Comparison of ENCODE assay signal across 8 cellular contexts in genomic region chr3:14179114-14179465, GRCh38. TPM values are rescaled to one million over a fixed set of nuclear protein-coding genes. Genes with fewer than 3 reads are reported as not detected.
A peak's percentile ranks its signal among the peaks of the same experiment; 100 is the strongest.
DNase-seq lines count a peak whose midpoint lies in the region; ATAC-seq and TF ChIP-seq lines count a peak whose summit lies in the region.

No MANE protein-coding gene starts in this region.

- TF ChIP-seq CTCF in heart left ventricle (IDR thresholded peaks at IDR 0.05), result no peak
- no peak for TF ChIP-seq CTCF in MCF 10A (IDR thresholded peaks at IDR 0.05; ENCODE audit: unreplicated experiment)

- peaks cover 41% of the 10 kb centered on the region for H3K4me1 Mint-ChIP-seq in MCF 10A (ENCODE audit: insufficient read depth, unreplicated experiment)

- peak overlapping the region; percentile 70 for H3K4me2 ChIP-seq in mesenchymal stem cell (ENCODE audit: low read length, poor library complexity, severe bottlenecking)

- peak overlapping the region; percentile 100 for H3K27ac Mint-ChIP-seq in MCF 10A (ENCODE audit: low read depth, unreplicated experiment)

- H3K4me3 Mint-ChIP-seq in MCF 10A (ENCODE audit: unreplicated experiment), result peak overlapping the region; percentile 85

- no peak overlapping the region for H2BK15ac ChIP-seq in mesenchymal stem cell (ENCODE audit: low read depth, poor library complexity, severe bottlenecking)

- H3K36me3 ChIP-seq in heart left ventricle (peaks cover 0 to 33% (median 28%) of the 10 kb centered on the region in 9 donors), mesenchymal stem cell (ENCODE audit: control insufficient read depth in 1 of 2, insufficient read depth in 2 of 2, low read depth in 1 of 2, low read length in 2 of 2) (peaks cover 2 to 35% of the 10 kb centered on the region in 2 experiments), urinary bladder (ENCODE audit: insufficient read depth) (no peaks in the 10 kb centered on the region)

- TSS peak; percentile 72 for BruUV-seq in MCF 10A (replicated peaks; lab: Mats Ljungman, UMichigan)

- 5 to 9% (median 6%) methylated on average over 3 of the region's 3 CpGs for WGBS in heart left ventricle, 4 donors
- 0% methylated on average over 3 of the region's 3 CpGs for WGBS in mesenchymal stem cell
- 3% methylated on average over 3 of the region's 3 CpGs for WGBS in urinary bladder

- ATAC-seq in heart left ventricle (no peak), Right ventricle myocardium inferior (no peak), HG02763 (IDR thresholded peaks at IDR 0.05; ENCODE audit: unreplicated experiment) (no peak), HG03571 (IDR thresholded peaks at IDR 0.05; ENCODE audit: unreplicated experiment) (no peak)

- TF ChIP-seq POLR2A in heart left ventricle (IDR thresholded peaks at IDR 0.05), result no peak

- H2AFZ ChIP-seq in mesenchymal stem cell (ENCODE audit: low read depth, low read length), result peak overlapping the region; percentile 67

- H2AK5ac ChIP-seq in mesenchymal stem cell (ENCODE audit: low read length, severe bottlenecking), result no peak overlapping the region

- no peak for DNase-seq in heart left ventricle
- no peak for DNase-seq in Right ventricle myocardium inferior (ENCODE audit: missing footprints)
- no peak for DNase-seq in MCF 10A (ENCODE audit: unreplicated experiment)
- no peak for DNase-seq in mesenchymal stem cell
- DNase-seq in nucleus accumbens (lab: John Stamatoyannopoulos, UW), result no peak

- H3K9me3 ChIP-seq in heart left ventricle, result no peaks in the 10 kb centered on the region
- H3K9me3 ChIP-seq in mesenchymal stem cell (ENCODE audit: control insufficient read depth, low read length), result no peaks in the 10 kb centered on the region

- intact Hi-C loops in heart left ventricle (cut with DNase I) (loop anchor here in 8 of 10 donors (2.0 to 10.0 kb wide), 8 partner anchors 34 to 524 kb away; partner anchors contain the start of genes CHCHD4 (in 4 of the 8), TMEM43 (in 4 of the 8) and CCDC174 (in 3 of the 8)), Right ventricle myocardium inferior (cut with DNase I) (loop anchor here (10.0 kb wide), 1 partner anchor 284 kb away; no protein-coding TSS in a partner anchor), MCF 10A (cut with micrococcal nuclease) (loop anchor here (2.0 to 5.0 kb wide), 2 partner anchors 37 to 282 kb away; no protein-coding TSS in a partner anchor)

- H3K27ac ChIP-seq in heart left ventricle (peak overlapping the region in 11 of 12 donors; percentile 47 to 98 (median 91)), mesenchymal stem cell (ENCODE audit: low read length, poor library complexity, severe bottlenecking) (no peak overlapping the region), urinary bladder (ENCODE audit: low read depth) (peak overlapping the region; percentile 68)

- peaks cover 51% of the 10 kb centered on the region for H3K36me3 Mint-ChIP-seq in MCF 10A (ENCODE audit: insufficient read depth, unreplicated experiment)

- no peaks in the 10 kb centered on the region for H3K9me3 Mint-ChIP-seq in MCF 10A (ENCODE audit: unreplicated experiment)

- no peaks in the 10 kb centered on the region for H3K27me3 Mint-ChIP-seq in MCF 10A (ENCODE audit: insufficient read depth, unreplicated experiment)

- H3K27me3 ChIP-seq in heart left ventricle, result no peaks in the 10 kb centered on the region
- H3K27me3 ChIP-seq in mesenchymal stem cell (ENCODE audit: control insufficient read depth in 1 of 2, insufficient read depth in 1 of 2, low read length in 2 of 2), result no peaks in the 10 kb centered on the region

- H2BK12ac ChIP-seq in mesenchymal stem cell (ENCODE audit: low read length in 2 of 2), result no peak overlapping the region

- H3K23ac ChIP-seq in mesenchymal stem cell (ENCODE audit: low read length in 2 of 2), result no peak overlapping the region

- H3K4ac ChIP-seq in mesenchymal stem cell (ENCODE audit: low read depth in 1 of 2, low read length in 2 of 2), result peak overlapping the region in 1 of 2 experiments; percentile 91

- H3K4me1 ChIP-seq in heart left ventricle (peaks cover 0 to 47% (median 32%) of the 10 kb centered on the region in 12 donors), mesenchymal stem cell (ENCODE audit: control insufficient read depth, insufficient read depth, low read depth, low read length) (peaks cover 7% of the 10 kb centered on the region), urinary bladder (ENCODE audit: insufficient read depth) (peaks cover 2% of the 10 kb centered on the region)

- H3K9ac ChIP-seq in mesenchymal stem cell (ENCODE audit: low read length), result peak overlapping the region; percentile 100

- H3K14ac ChIP-seq in mesenchymal stem cell (ENCODE audit: low read length in 2 of 2), result no peak overlapping the region

- H3K4me3 ChIP-seq in heart left ventricle, result peak overlapping the region; percentile 51 to 92 (median 76)
- H3K4me3 ChIP-seq in mesenchymal stem cell (ENCODE audit: insufficient read depth in 1 of 2, low read depth in 1 of 2, low read length in 2 of 2), result peak overlapping the region in 1 of 2 experiments; percentile 86
- H3K4me3 ChIP-seq in urinary bladder (ENCODE audit: low read depth, low read length), result peak overlapping the region; percentile 78

- no peak overlapping the region for H4K91ac ChIP-seq in mesenchymal stem cell (ENCODE audit: low read length)

- peaks cover 21% of the 10 kb centered on the region for H3K79me1 ChIP-seq in mesenchymal stem cell (replicated peaks; ENCODE audit: low read length, poor library complexity, severe bottlenecking)

- POLR2A ChIA-PET in MCF 10A (lab: Yijun Ruan, JAX), result interaction anchor here (0.5 to 7.5 kb wide), 35 partner anchors 9 to 1191 kb away, joined by 3 to 150 read pairs (median 6); partner anchors contain the start of genes CAPN7, CCDC174, CHCHD4 and SH3BP5

- H3K18ac ChIP-seq in mesenchymal stem cell (ENCODE audit: low read depth in 1 of 2, low read length in 2 of 2), result peak overlapping the region in 1 of 2 experiments; percentile 92

- H2BK5ac ChIP-seq in mesenchymal stem cell (ENCODE audit: low read depth, low read length, poor library complexity, severe bottlenecking), result no peak overlapping the region

- CTCF ChIA-PET in MCF 10A (lab: Yijun Ruan, JAX), result interaction anchor here (0.7 to 1.7 kb wide), 10 partner anchors 17 to 742 kb away, joined by 3 to 8 read pairs (median 4); partner anchors contain the start of genes CHCHD4 and TMEM43

- H4K8ac ChIP-seq in mesenchymal stem cell (ENCODE audit: low read length), result no peak overlapping the region

- no peak overlapping the region for H2BK120ac ChIP-seq in mesenchymal stem cell (ENCODE audit: low read depth, low read length)

RNA-seq across cellular contexts. Expression of gene LSM3, which starts 0.5 kb away (rescaled TPM):
- total RNA-seq in heart left ventricle, result 10 to 100 TPM; 11.6 to 15.9 (median 13.7) TPM
- 10 to 100 TPM; 11.7 to 14.0 TPM for polyA plus RNA-seq in heart left ventricle
- total RNA-seq in Right ventricle myocardium inferior, result 17.2 TPM
- 10.2 and 12.9 TPM in 2 replicates for total RNA-seq in MCF 10A (2022)
- 14.3 TPM for polyA plus RNA-seq in mesenchymal stem cell (2013, experiment 1 of 2)
- 14.7 TPM for polyA plus RNA-seq in mesenchymal stem cell (2013, experiment 2 of 2)
- total RNA-seq in urinary bladder, result 12.2 TPM
- 13.0 TPM for polyA plus RNA-seq in urinary bladder

RNA-seq across cellular contexts. Expression of gene XPC, which starts 0.7 kb away (rescaled TPM):
- total RNA-seq in heart left ventricle (10 to 100 TPM in 5 of 9 donors, 1 to 10 TPM in 4; 7.0 to 20.0 (median 11.1) TPM), Right ventricle myocardium inferior (7.7 TPM), MCF 10A (2022) (73.3 and 83.6 TPM in 2 replicates), urinary bladder (25.8 TPM)
- polyA plus RNA-seq in heart left ventricle (1 to 10 TPM; 6.1 to 9.2 TPM), urinary bladder (27.3 TPM)
- polyA plus RNA-seq in mesenchymal stem cell (2013, experiment 1 of 2), result 16.7 TPM
- polyA plus RNA-seq in mesenchymal stem cell (2013, experiment 2 of 2), result 16.5 TPM

RNA-seq across cellular contexts. Expression of gene TMEM43, which starts 54.2 kb away (rescaled TPM):
- total RNA-seq in heart left ventricle, result 10 to 100 TPM; 30.5 to 98.6 (median 46.0) TPM
- 100 to 1,000 TPM in 1 of 2 donors, 10 to 100 TPM in 1; 26.1 to 150 TPM for polyA plus RNA-seq in heart left ventricle
- total RNA-seq in Right ventricle myocardium inferior, result 40.0 TPM
- 120 and 124 TPM in 2 replicates for total RNA-seq in MCF 10A (2022)
- 59.7 TPM for polyA plus RNA-seq in mesenchymal stem cell (2013, experiment 1 of 2)
- polyA plus RNA-seq in mesenchymal stem cell (2013, experiment 2 of 2), result 60.6 TPM
- 84.1 TPM for total RNA-seq in urinary bladder
- 106 TPM for polyA plus RNA-seq in urinary bladder

RNA-seq across cellular contexts. Expression of gene CHCHD4, which starts 54.4 kb away (rescaled TPM):
- total RNA-seq in heart left ventricle, result 10 to 100 TPM; 14.8 to 31.1 (median 25.9) TPM
- polyA plus RNA-seq in heart left ventricle, result 10 to 100 TPM; 19.0 to 31.3 TPM
- 31.4 TPM for total RNA-seq in Right ventricle myocardium inferior
- 31.6 and 35.0 TPM in 2 replicates for total RNA-seq in MCF 10A (2022)
- polyA plus RNA-seq in mesenchymal stem cell (2013, experiment 1 of 2), result 8.1 TPM
- 8.2 TPM for polyA plus RNA-seq in mesenchymal stem cell (2013, experiment 2 of 2)
- total RNA-seq in urinary bladder, result 7.7 TPM
- 18.2 TPM for polyA plus RNA-seq in urinary bladder
